1 cellular context compared by ENCODE assay signal in the genomic region with DNA sequence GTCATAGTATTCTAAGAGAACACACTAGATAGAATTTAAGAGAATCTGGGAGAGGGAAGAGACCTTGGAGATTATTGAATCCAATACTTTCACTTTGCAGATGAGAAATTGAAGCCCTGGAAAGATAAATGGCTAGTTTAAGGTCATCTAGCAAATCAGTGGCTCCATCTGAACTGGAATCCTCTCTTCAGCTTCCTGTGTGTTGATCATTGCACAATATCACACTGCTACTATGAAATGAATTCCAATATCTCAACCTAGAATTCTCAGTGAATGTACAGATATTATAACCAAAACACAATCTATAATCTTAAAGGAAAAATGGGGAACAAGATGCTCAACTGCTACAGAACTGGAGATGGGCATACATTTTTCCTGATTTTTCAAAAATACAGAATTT.
TF ChIP-seq lines count a peak whose summit lies in the region.

No MANE protein-coding gene starts in this region.

TF ChIP-seq in WTC11, 78 proteins besides CTCF, POLR2A, EP300 and RAD21 (continued from another document):
- TF ChIP-seq, protein P1, sequence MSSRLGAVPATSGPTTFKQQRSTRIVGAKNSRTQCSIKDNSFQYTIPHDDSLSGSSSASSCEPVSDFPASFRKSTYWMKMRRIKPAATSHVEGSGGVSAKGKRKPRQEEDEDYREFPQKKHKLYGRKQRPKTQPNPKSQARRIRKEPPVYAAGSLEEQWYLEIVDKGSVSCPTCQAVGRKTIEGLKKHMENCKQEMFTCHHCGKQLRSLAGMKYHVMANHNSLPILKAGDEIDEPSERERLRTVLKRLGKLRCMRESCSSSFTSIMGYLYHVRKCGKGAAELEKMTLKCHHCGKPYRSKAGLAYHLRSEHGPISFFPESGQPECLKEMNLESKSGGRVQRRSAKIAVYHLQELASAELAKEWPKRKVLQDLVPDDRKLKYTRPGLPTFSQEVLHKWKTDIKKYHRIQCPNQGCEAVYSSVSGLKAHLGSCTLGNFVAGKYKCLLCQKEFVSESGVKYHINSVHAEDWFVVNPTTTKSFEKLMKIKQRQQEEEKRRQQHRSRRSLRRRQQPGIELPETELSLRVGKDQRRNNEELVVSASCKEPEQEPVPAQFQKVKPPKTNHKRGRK (CRISPR knock-in tag; IDR thresholded peaks at IDR 0.05; ENCODE audit: borderline replicate concordance): no peak
- TF ChIP-seq CREM (CRISPR knock-in tag; IDR thresholded peaks at IDR 0.05): no peak
- TF ChIP-seq, protein P2, sequence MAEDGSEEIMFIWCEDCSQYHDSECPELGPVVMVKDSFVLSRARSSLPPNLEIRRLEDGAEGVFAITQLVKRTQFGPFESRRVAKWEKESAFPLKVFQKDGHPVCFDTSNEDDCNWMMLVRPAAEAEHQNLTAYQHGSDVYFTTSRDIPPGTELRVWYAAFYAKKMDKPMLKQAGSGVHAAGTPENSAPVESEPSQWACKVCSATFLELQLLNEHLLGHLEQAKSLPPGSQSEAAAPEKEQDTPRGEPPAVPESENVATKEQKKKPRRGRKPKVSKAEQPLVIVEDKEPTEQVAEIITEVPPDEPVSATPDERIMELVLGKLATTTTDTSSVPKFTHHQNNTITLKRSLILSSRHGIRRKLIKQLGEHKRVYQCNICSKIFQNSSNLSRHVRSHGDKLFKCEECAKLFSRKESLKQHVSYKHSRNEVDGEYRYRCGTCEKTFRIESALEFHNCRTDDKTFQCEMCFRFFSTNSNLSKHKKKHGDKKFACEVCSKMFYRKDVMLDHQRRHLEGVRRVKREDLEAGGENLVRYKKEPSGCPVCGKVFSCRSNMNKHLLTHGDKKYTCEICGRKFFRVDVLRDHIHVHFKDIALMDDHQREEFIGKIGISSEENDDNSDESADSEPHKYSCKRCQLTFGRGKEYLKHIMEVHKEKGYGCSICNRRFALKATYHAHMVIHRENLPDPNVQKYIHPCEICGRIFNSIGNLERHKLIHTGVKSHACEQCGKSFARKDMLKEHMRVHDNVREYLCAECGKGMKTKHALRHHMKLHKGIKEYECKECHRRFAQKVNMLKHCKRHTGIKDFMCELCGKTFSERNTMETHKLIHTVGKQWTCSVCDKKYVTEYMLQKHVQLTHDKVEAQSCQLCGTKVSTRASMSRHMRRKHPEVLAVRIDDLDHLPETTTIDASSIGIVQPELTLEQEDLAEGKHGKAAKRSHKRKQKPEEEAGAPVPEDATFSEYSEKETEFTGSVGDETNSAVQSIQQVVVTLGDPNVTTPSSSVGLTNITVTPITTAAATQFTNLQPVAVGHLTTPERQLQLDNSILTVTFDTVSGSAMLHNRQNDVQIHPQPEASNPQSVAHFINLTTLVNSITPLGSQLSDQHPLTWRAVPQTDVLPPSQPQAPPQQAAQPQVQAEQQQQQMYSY (CRISPR knock-in tag; IDR thresholded peaks at IDR 0.05): no peak
- no peak for TF ChIP-seq ZNF671 (CRISPR knock-in tag; IDR thresholded peaks at IDR 0.05)
- no peak for TF ChIP-seq GTF2I (CRISPR knock-in tag; conservative IDR thresholded peaks at IDR 0.05)
